Comparison of ENCODE assay signal across 1 cellular context in genomic region chr12:56348776-56349175, GRCh38.
TF ChIP-seq lines count a peak whose summit lies in the region.

No MANE protein-coding gene starts in this region.

TF ChIP-seq in HepG2, 621 proteins besides CTCF, POLR2A, EP300 and RAD21:
- no peak for TF ChIP-seq MEIS2 (CRISPR knock-in tag; IDR thresholded peaks at IDR 0.05)
- no peak for TF ChIP-seq PLRG1 (conservative IDR thresholded peaks at IDR 0.05)
- TF ChIP-seq MNT (IDR thresholded peaks at IDR 0.05) = no peak
- TF ChIP-seq NR2C2 (CRISPR knock-in tag; IDR thresholded peaks at IDR 0.05; ENCODE audit: borderline replicate concordance) = no peak
- TF ChIP-seq MLX (CRISPR knock-in tag; IDR thresholded peaks at IDR 0.05) = no peak
